ENCODE assay signal across 16 cellular contexts in genomic region chr19:34994286-34994642, GRCh38. TPM values are rescaled to one million over a fixed set of nuclear protein-coding genes. Genes with fewer than 3 reads are reported as not detected.
DNase-seq lines count a peak whose midpoint lies in the region; ATAC-seq and TF ChIP-seq lines count a peak whose summit lies in the region.
"Had no signal": no experiment of that assay in that cellular context is flagged by ENCODE, and none has a peak within 500 bp of the region (broad histone marks: within the 10 kb centered on the region; RNA-seq: fewer than 3 reads in every experiment).

No MANE protein-coding gene starts in this region.

- H3K4me1 ChIP-seq in MM.1S (ENCODE audit: low read length) (0 out of 2 replicates have a peak, but pooled peaks cover 10% of the 10 kb centered on the region), duodenal mucosa (ENCODE audit: control insufficient read depth in 1 of 2, insufficient read depth in 2 of 2, low read length in 2 of 2) (peaks cover 22 to 44% of the 10 kb centered on the region in 2 donors), subcutaneous abdominal adipose tissue (ENCODE audit: control insufficient read depth in 5 of 5, insufficient read depth in 5 of 5, low read length in 5 of 5) (peaks cover 3 to 52% (median 12%) of the 10 kb centered on the region in 5 donors)
- peaks cover 34 to 41% of the 10 kb centered on the region in 2 donors for H3K4me1 ChIP-seq in naive thymus-derived CD4-positive, alpha-beta T cell (ENCODE audit: control insufficient read depth in 2 of 2, insufficient read depth in 2 of 2, low read length in 2 of 2)

- H3K27me3 ChIP-seq in MM.1S (replicated peaks; ENCODE audit: insufficient read depth, low read length) (peaks cover 8% of the 10 kb centered on the region; the same call in 1 of the 2 replicates), duodenal mucosa (ENCODE audit: control insufficient read depth in 1 of 2, insufficient read depth in 2 of 2, low read length in 2 of 2) (no peaks in the 10 kb centered on the region), subcutaneous abdominal adipose tissue (ENCODE audit: control insufficient read depth in 5 of 5, insufficient read depth in 4 of 5, low read length in 5 of 5) (no peaks in the 10 kb centered on the region)
- H3K27me3 ChIP-seq in naive thymus-derived CD4-positive, alpha-beta T cell (ENCODE audit: control insufficient read depth in 2 of 2, insufficient read depth in 2 of 2, low read length in 2 of 2): no peaks in the 10 kb centered on the region

- no peaks in the 10 kb centered on the region for H3K79me2 ChIP-seq in MM.1S (ENCODE audit: low read length)

- H3K4me3 ChIP-seq in MM.1S (ENCODE audit: low read length) (no peak overlapping the region), duodenal mucosa (ENCODE audit: low read depth in 1 of 2, low read length in 2 of 2) (no peak overlapping the region), subcutaneous abdominal adipose tissue (ENCODE audit: low read depth in 1 of 5, low read length in 5 of 5) (no peak overlapping the region)
- H3K4me3 ChIP-seq in naive thymus-derived CD4-positive, alpha-beta T cell (ENCODE audit: low read length): no peak overlapping the region

- peaks cover 0 to 3% (median 0%) of the 10 kb centered on the region in 5 donors for H3K36me3 Mint-ChIP-seq in naive thymus-derived CD4-positive, alpha-beta T cell
- no peaks in the 10 kb centered on the region for H3K36me3 Mint-ChIP-seq in type B pancreatic cell
- H3K36me3 Mint-ChIP-seq: activated naive CD8-positive, alpha-beta T cell; memory B cell had no signal

- no peaks in the 10 kb centered on the region for H3K36me3 ChIP-seq in MM.1S (replicated peaks; ENCODE audit: insufficient read depth, low read length)
- H3K36me3 ChIP-seq in duodenal mucosa (ENCODE audit: control insufficient read depth in 1 of 2, insufficient read depth in 2 of 2, low read length in 2 of 2): no peaks in the 10 kb centered on the region
- H3K36me3 ChIP-seq in naive thymus-derived CD4-positive, alpha-beta T cell (ENCODE audit: control insufficient read depth in 2 of 3, insufficient read depth in 3 of 3, low read length in 3 of 3): no peaks in the 10 kb centered on the region
- no peaks in the 10 kb centered on the region for H3K36me3 ChIP-seq in subcutaneous abdominal adipose tissue (ENCODE audit: control insufficient read depth in 5 of 5, insufficient read depth in 5 of 5, low read length in 5 of 5)

- H3K9ac ChIP-seq in MM.1S (ENCODE audit: low read length): no peak overlapping the region
- peak overlapping the region in 1 of 2 donors; percentile 18 for H3K9ac ChIP-seq in duodenal mucosa (ENCODE audit: low read depth in 1 of 2, low read length in 2 of 2)
- peak overlapping the region in 1 of 5 donors; percentile 14 for H3K9ac ChIP-seq in subcutaneous abdominal adipose tissue (ENCODE audit: low read length in 5 of 5)

- peak overlapping the region in 3 of 10 donors; percentile 0 to 60 (median 48) for H3K4me3 Mint-ChIP-seq in naive thymus-derived CD4-positive, alpha-beta T cell
- no peak overlapping the region for H3K4me3 Mint-ChIP-seq in type B pancreatic cell
- H3K4me3 Mint-ChIP-seq: activated CD4-positive, alpha-beta T cell treated with anti-CD3 and anti-CD28 coated beads for 36 hours; activated naive CD8-positive, alpha-beta T cell; memory B cell had no signal

- TF ChIP-seq CTCF in MM.1S (IDR thresholded peaks at IDR 0.05; ENCODE audit: low read length) (no peak), type B pancreatic cell (conservative IDR thresholded peaks at IDR 0.05) (no peak)

- DNase-seq in MM.1S (no peak), type B pancreatic cell (ENCODE audit: extremely low spot score, unreplicated experiment) (no peak), NCI-H2107 (lab: John Stamatoyannopoulos, UW) (no peak)
- no peak for DNase-seq in naive thymus-derived CD4-positive, alpha-beta T cell
- DNase-seq: activated CD4-positive, alpha-beta T cell treated with anti-CD3 and anti-CD28 coated beads for 36 hours; effector CD8-positive, alpha-beta T cell; NCI-H1694 treated with DMSO at 0.1 percent for 48 hours; NCI-H446; nucleus accumbens; stimulated activated naive CD4-positive, alpha-beta T cell had no signal

- no peak for ATAC-seq in naive thymus-derived CD4-positive, alpha-beta T cell
- no peak for ATAC-seq in HG02884 (IDR thresholded peaks at IDR 0.05; ENCODE audit: unreplicated experiment)
- ATAC-seq: activated CD4-positive, alpha-beta T cell treated with anti-CD3 and anti-CD28 coated beads for 36 hours had no signal

- H3K4me1 Mint-ChIP-seq in naive thymus-derived CD4-positive, alpha-beta T cell: peaks cover 28 to 61% (median 53%) of the 10 kb centered on the region in 7 donors
- H3K4me1 Mint-ChIP-seq in type B pancreatic cell (ENCODE audit: unreplicated experiment): peaks cover 13% of the 10 kb centered on the region

- H3K27ac Mint-ChIP-seq in naive thymus-derived CD4-positive, alpha-beta T cell: peak overlapping the region in 6 of 9 donors; percentile 6 to 79 (median 58)
- no peak overlapping the region for H3K27ac Mint-ChIP-seq in type B pancreatic cell
- H3K27ac Mint-ChIP-seq: activated CD4-positive, alpha-beta T cell treated with anti-CD3 and anti-CD28 coated beads for 36 hours; activated naive CD8-positive, alpha-beta T cell; memory B cell had no signal

- peaks cover 0 to 4% (median 0%) of the 10 kb centered on the region in 11 donors for H3K9me3 Mint-ChIP-seq in naive thymus-derived CD4-positive, alpha-beta T cell
- H3K9me3 Mint-ChIP-seq in type B pancreatic cell: no peaks in the 10 kb centered on the region
- H3K9me3 Mint-ChIP-seq: memory B cell had no signal

- H2AFZ ChIP-seq in MM.1S (ENCODE audit: low read length): peak overlapping the region; percentile 10; the same call in 1 of the 2 replicates

- POLR2A ChIA-PET in naive thymus-derived CD4-positive, alpha-beta T cell (lab: Charles Lee): interaction anchor here (0.7 to 10.7 kb wide), 3 partner anchors 9 to 22 kb away, joined by 3 to 237 read pairs (median 38); no protein-coding TSS in a partner anchor

- CTCF ChIA-PET in naive thymus-derived CD4-positive, alpha-beta T cell (lab: Charles Lee): interaction anchor here (1.2 kb wide), 1 partner anchor 20 kb away, joined by 4 read pairs; no protein-coding TSS in a partner anchor

- intact Hi-C loops in naive thymus-derived CD4-positive, alpha-beta T cell (cut with micrococcal nuclease): no loop called here

- no peak overlapping the region for H3K4me2 ChIP-seq in MM.1S (ENCODE audit: low read depth, low read length)

- H3K9me3 ChIP-seq in MM.1S (replicated peaks; ENCODE audit: insufficient read depth, low read length) (no peaks in the 10 kb centered on the region), duodenal mucosa (ENCODE audit: control insufficient read depth in 1 of 2, low read length in 2 of 2) (no peaks in the 10 kb centered on the region), subcutaneous abdominal adipose tissue (ENCODE audit: control insufficient read depth in 5 of 5, low read length in 5 of 5) (no peaks in the 10 kb centered on the region)
- H3K9me3 ChIP-seq in naive thymus-derived CD4-positive, alpha-beta T cell (ENCODE audit: control insufficient read depth in 2 of 3, low read length in 3 of 3): no peaks in the 10 kb centered on the region

- H3F3A ChIP-seq in MM.1S (ENCODE audit: insufficient read depth, low read length): no peaks in the 10 kb centered on the region

- H4K20me1 ChIP-seq in MM.1S (ENCODE audit: insufficient read depth, low read length): no peaks in the 10 kb centered on the region

- no peaks in the 10 kb centered on the region for H3K9me2 ChIP-seq in MM.1S (replicated peaks; ENCODE audit: insufficient read depth, low read length)

- no peaks in the 10 kb centered on the region for H3K27me3 Mint-ChIP-seq in naive thymus-derived CD4-positive, alpha-beta T cell
- H3K27me3 Mint-ChIP-seq in type B pancreatic cell: peaks cover 7% of the 10 kb centered on the region
- H3K27me3 Mint-ChIP-seq: activated CD4-positive, alpha-beta T cell treated with anti-CD3 and anti-CD28 coated beads for 36 hours; activated naive CD8-positive, alpha-beta T cell had no signal

- no peak overlapping the region for H3K27ac ChIP-seq in MM.1S (ENCODE audit: low read length)
- peak overlapping the region; percentile 64 for H3K27ac ChIP-seq in duodenal mucosa (ENCODE audit: low read depth, low read length)
- no peak overlapping the region for H3K27ac ChIP-seq in naive thymus-derived CD4-positive, alpha-beta T cell (ENCODE audit: low read depth, low read length)
- peak overlapping the region; percentile 79 for H3K27ac ChIP-seq in subcutaneous abdominal adipose tissue (ENCODE audit: low read depth, low read length)

RNA-seq across cellular contexts. Expression of gene GRAMD1A, which starts 5.9 kb away (rescaled TPM):
- total RNA-seq in naive thymus-derived CD4-positive, alpha-beta T cell: 100 to 1,000 TPM in 4 of 5 experiments, 10 to 100 TPM in 1; 90.1 to 286 (median 253) TPM
- polyA plus RNA-seq in naive thymus-derived CD4-positive, alpha-beta T cell: 10 to 100 TPM; 33.6 to 74.9 TPM
- 35.2 and 79.6 TPM in 2 replicates for total RNA-seq in type B pancreatic cell (ENCODE audit: low replicate concordance)

RNA-seq across cellular contexts. Expression of gene ZNF792, which starts 30.2 kb away (rescaled TPM):
- 10 to 100 TPM; 11.0 to 33.9 (median 14.7) TPM for total RNA-seq in naive thymus-derived CD4-positive, alpha-beta T cell
- 10 to 100 TPM; 18.3 to 23.5 TPM for polyA plus RNA-seq in naive thymus-derived CD4-positive, alpha-beta T cell
- 5.8 and 6.5 TPM in 2 replicates for total RNA-seq in type B pancreatic cell (ENCODE audit: low replicate concordance)

RNA-seq across cellular contexts. Expression of gene SCN1B, which starts 36.0 kb away (rescaled TPM):
- 1 to 10 TPM in 4 of 5 experiments, under 1 TPM in 1; 0.48 to 1.9 (median 1.8) TPM for total RNA-seq in naive thymus-derived CD4-positive, alpha-beta T cell
- polyA plus RNA-seq in naive thymus-derived CD4-positive, alpha-beta T cell: under 1 TPM in 1 of 2 donors, not detected in 1; 0.23 TPM
- 0.88 and 1.1 TPM in 2 replicates for total RNA-seq in type B pancreatic cell (ENCODE audit: low replicate concordance)

RNA-seq across cellular contexts. Expression of gene HPN, which starts 47.3 kb away (rescaled TPM):
- not detected for total RNA-seq in naive thymus-derived CD4-positive, alpha-beta T cell
- polyA plus RNA-seq in naive thymus-derived CD4-positive, alpha-beta T cell: not detected
- 15.1 and 17.1 TPM in 2 replicates for total RNA-seq in type B pancreatic cell (ENCODE audit: low replicate concordance)
- total RNA-seq: bronchial epithelial cell had no signal

Comparison
In these comparisons a context has a peak if more than half of its experiments do, and no peak if none do; other contexts are left out.
1. H3K27ac ChIP-seq: peak in duodenal mucosa (single experiment) and subcutaneous abdominal adipose tissue (single experiment); none in MM.1S (single experiment) and naive thymus-derived CD4-positive, alpha-beta T cell (single experiment).